11 cellular contexts compared by ENCODE assay signal in genomic region chr6:15429146-15430110, GRCh38.
A peak's percentile ranks its signal among the peaks of the same experiment; 100 is the strongest.
DNase-seq lines count a peak whose midpoint lies in the region; ATAC-seq and TF ChIP-seq lines count a peak whose summit lies in the region.
"Had no signal": no experiment of that assay in that cellular context is flagged by ENCODE, and none has a peak within 500 bp of the region (broad histone marks: within the 10 kb centered on the region; RNA-seq: fewer than 3 reads in every experiment).

No MANE protein-coding gene starts in this region.

- peaks cover 92% of the 10 kb centered on the region for H3K4me1 Mint-ChIP-seq in activated T-cell treated with anti-CD3 and anti-CD28 coated beads, Interleukin-2, amount 50 U/mL, for 24 hours (ENCODE audit: low read depth)
- H3K4me1 Mint-ChIP-seq in WTC11: peaks cover 99% of the 10 kb centered on the region
- H3K4me1 Mint-ChIP-seq in activated T-helper 1 cell treated with anti-CD3 and anti-CD28 coated beads, Interleukin-12 subunit alpha, Interleukin-12 subunit beta, Interleukin-2, Interleukin-4 antibody, amounts not matched to agents 30 ng/mL and 10 ng/mL and 1 ng/mL, durations not matched to agents 14 hours and 24 hours and 36 hours (ENCODE audit: low read depth): peaks cover 93% of the 10 kb centered on the region

- ATAC-seq in WTC11: no peak
- peak; percentile 40 for ATAC-seq in thoracic aorta (ENCODE audit: insufficient number of reproducible peaks, low FRiP score, low read depth)
- no peak for ATAC-seq in omental fat pad (ENCODE audit: low FRiP score)
- ATAC-seq in Right ventricle myocardium inferior: no peak

- CTCF ChIA-PET in WTC11 (lab: Charles Lee): no interaction called here

- no peaks in the 10 kb centered on the region for H3K9me3 ChIP-seq in hepatocyte (ENCODE audit: low read depth)
- H3K9me3 ChIP-seq in thoracic aorta: no peaks in the 10 kb centered on the region
- H3K9me3 ChIP-seq: esophagus squamous epithelium had no signal

- H3K27me3 Mint-ChIP-seq in activated T-cell treated with anti-CD3 and anti-CD28 coated beads, Interleukin-2, amount 50 U/mL, for 24 hours: no peaks in the 10 kb centered on the region
- H3K27me3 Mint-ChIP-seq in WTC11 (ENCODE audit: low read depth): no peaks in the 10 kb centered on the region
- no peaks in the 10 kb centered on the region for H3K27me3 Mint-ChIP-seq in activated T-helper 1 cell treated with anti-CD3 and anti-CD28 coated beads, Interleukin-12 subunit alpha, Interleukin-12 subunit beta, Interleukin-2, Interleukin-4 antibody, amounts not matched to agents 30 ng/mL and 10 ng/mL and 1 ng/mL, durations not matched to agents 14 hours and 24 hours and 36 hours (ENCODE audit: insufficient read depth)

- H3K4me2 ChIP-seq in hepatocyte: peak overlapping the region; percentile 4

- H3K4me3 ChIP-seq in hepatocyte (no peak overlapping the region), thoracic aorta (no peak overlapping the region)
- H3K4me3 ChIP-seq: esophagus squamous epithelium had no signal

- H3K27ac Mint-ChIP-seq in activated T-cell treated with anti-CD3 and anti-CD28 coated beads, Interleukin-2, amount 50 U/mL, for 24 hours: peak overlapping the region; percentile 44
- peak overlapping the region; percentile 69 for H3K27ac Mint-ChIP-seq in WTC11
- no peak overlapping the region for H3K27ac Mint-ChIP-seq in activated T-helper 1 cell treated with anti-CD3 and anti-CD28 coated beads, Interleukin-12 subunit alpha, Interleukin-12 subunit beta, Interleukin-2, Interleukin-4 antibody, amounts not matched to agents 30 ng/mL and 10 ng/mL and 1 ng/mL, durations not matched to agents 14 hours and 24 hours and 36 hours

- H3K9me2 ChIP-seq in hepatocyte (replicated peaks; ENCODE audit: insufficient read depth): no peaks in the 10 kb centered on the region

- H3K36me3 ChIP-seq in hepatocyte (replicated peaks; ENCODE audit: insufficient read depth, low read depth): no peaks in the 10 kb centered on the region
- no peaks in the 10 kb centered on the region for H3K36me3 ChIP-seq in thoracic aorta
- H3K36me3 ChIP-seq: esophagus squamous epithelium had no signal

- H3K4me1 ChIP-seq in hepatocyte (ENCODE audit: insufficient read depth) (peaks cover 17% of the 10 kb centered on the region), thoracic aorta (ENCODE audit: control insufficient read depth in 1 of 2, low read depth in 2 of 2) (peaks cover 25 to 52% of the 10 kb centered on the region in 2 donors)

- H2AFZ ChIP-seq in hepatocyte: no peak overlapping the region

- intact Hi-C loops in activated T-helper 1 cell treated with anti-CD3 and anti-CD28 coated beads, Interleukin-12 subunit alpha, Interleukin-12 subunit beta, Interleukin-2, Interleukin-4 antibody, amounts not matched to agents 30 ng/mL and 10 ng/mL and 1 ng/mL, durations not matched to agents 14 hours and 24 hours and 36 hours (cut with micrococcal nuclease): loop anchor here (10.0 kb wide), 1 partner anchor 195 kb away; no protein-coding TSS in a partner anchor
- intact Hi-C loops in Right ventricle myocardium inferior (cut with DNase I): no loop called here

- DNase-seq in activated T-cell treated with anti-CD3 and anti-CD28 coated beads, Interleukin-2, amount 50 U/mL, for 24 hours: no peak
- DNase-seq in activated T-cell treated with anti-CD3 and anti-CD28 coated beads, Interleukin-2, amount 50 U/mL, for 1 hour: no peak
- DNase-seq in WTC11 (ENCODE audit: low spot score): no peak
- no peak for DNase-seq in hepatocyte (ENCODE audit: low spot score)
- no peak for DNase-seq in thoracic aorta (ENCODE audit: low spot score)
- DNase-seq in activated T-helper 1 cell treated with anti-CD3 and anti-CD28 coated beads, Interleukin-12 subunit alpha, Interleukin-12 subunit beta, Interleukin-2, Interleukin-4 antibody, amounts not matched to agents 30 ng/mL and 10 ng/mL and 1 ng/mL, durations not matched to agents 14 hours and 24 hours and 36 hours (ENCODE audit: low spot score): no peak
- no peak for DNase-seq in omental fat pad (ENCODE audit: low spot score)
- no peak for DNase-seq in Right ventricle myocardium inferior (ENCODE audit: missing footprints)
- DNase-seq: activated gamma-delta T cell treated with Interleukin-2 at 50 U/mL for 16 hours, esophagus squamous epithelium had no signal

- WGBS in hepatocyte (ENCODE audit: low lambda C conversion rate, missing lambda C conversion rate): 85% methylated on average over 12 of the region's 12 CpGs

- POLR2A ChIA-PET in WTC11 (lab: Charles Lee): no interaction called here

- peaks cover 63% of the 10 kb centered on the region for H3K36me3 Mint-ChIP-seq in activated T-cell treated with anti-CD3 and anti-CD28 coated beads, Interleukin-2, amount 50 U/mL, for 24 hours (ENCODE audit: low read depth)
- no peaks in the 10 kb centered on the region for H3K36me3 Mint-ChIP-seq in WTC11
- peaks cover 46% of the 10 kb centered on the region for H3K36me3 Mint-ChIP-seq in activated T-helper 1 cell treated with anti-CD3 and anti-CD28 coated beads, Interleukin-12 subunit alpha, Interleukin-12 subunit beta, Interleukin-2, Interleukin-4 antibody, amounts not matched to agents 30 ng/mL and 10 ng/mL and 1 ng/mL, durations not matched to agents 14 hours and 24 hours and 36 hours (ENCODE audit: low read depth)

- no peak for TF ChIP-seq CTCF in WTC11 (IDR thresholded peaks at IDR 0.05)
- no peak for TF ChIP-seq CTCF in hepatocyte (IDR thresholded peaks at IDR 0.05; ENCODE audit: poor library complexity)
- no peak for TF ChIP-seq CTCF in thoracic aorta (IDR thresholded peaks at IDR 0.05)
- TF ChIP-seq CTCF in omental fat pad (IDR thresholded peaks at IDR 0.05): no peak

- H3K9me3 Mint-ChIP-seq in activated T-cell treated with anti-CD3 and anti-CD28 coated beads, Interleukin-2, amount 50 U/mL, for 24 hours: no peaks in the 10 kb centered on the region
- H3K9me3 Mint-ChIP-seq in WTC11: no peaks in the 10 kb centered on the region
- no peaks in the 10 kb centered on the region for H3K9me3 Mint-ChIP-seq in activated T-helper 1 cell treated with anti-CD3 and anti-CD28 coated beads, Interleukin-12 subunit alpha, Interleukin-12 subunit beta, Interleukin-2, Interleukin-4 antibody, amounts not matched to agents 30 ng/mL and 10 ng/mL and 1 ng/mL, durations not matched to agents 14 hours and 24 hours and 36 hours
- H3K9me3 Mint-ChIP-seq: neural crest cell had no signal

- peaks cover 55% of the 10 kb centered on the region for H3K79me2 ChIP-seq in hepatocyte

- no peaks in the 10 kb centered on the region for H4K20me1 ChIP-seq in hepatocyte (ENCODE audit: insufficient read depth, poor library complexity, severe bottlenecking)

- H3K27me3 ChIP-seq in hepatocyte (no peaks in the 10 kb centered on the region), thoracic aorta (replicated peaks; ENCODE audit: insufficient read depth) (no peaks in the 10 kb centered on the region)
- H3K27me3 ChIP-seq: esophagus squamous epithelium had no signal

- no peak overlapping the region for H3K4me3 Mint-ChIP-seq in activated T-cell treated with anti-CD3 and anti-CD28 coated beads, Interleukin-2, amount 50 U/mL, for 24 hours
- no peak overlapping the region for H3K4me3 Mint-ChIP-seq in WTC11
- H3K4me3 Mint-ChIP-seq in activated T-helper 1 cell treated with anti-CD3 and anti-CD28 coated beads, Interleukin-12 subunit alpha, Interleukin-12 subunit beta, Interleukin-2, Interleukin-4 antibody, amounts not matched to agents 30 ng/mL and 10 ng/mL and 1 ng/mL, durations not matched to agents 14 hours and 24 hours and 36 hours: no peak overlapping the region
- H3K4me3 Mint-ChIP-seq: neural crest cell had no signal

- H3K27ac ChIP-seq in hepatocyte (peak overlapping the region; percentile 12), thoracic aorta (no peak overlapping the region)

TF ChIP-seq in WTC11, 78 proteins besides CTCF, POLR2A, EP300 and RAD21:
- TF ChIP-seq CREB1 (CRISPR knock-in tag; IDR thresholded peaks at IDR 0.05): no peak
